Comparison of ENCODE assay signal across 8 cellular contexts in the genomic region with DNA sequence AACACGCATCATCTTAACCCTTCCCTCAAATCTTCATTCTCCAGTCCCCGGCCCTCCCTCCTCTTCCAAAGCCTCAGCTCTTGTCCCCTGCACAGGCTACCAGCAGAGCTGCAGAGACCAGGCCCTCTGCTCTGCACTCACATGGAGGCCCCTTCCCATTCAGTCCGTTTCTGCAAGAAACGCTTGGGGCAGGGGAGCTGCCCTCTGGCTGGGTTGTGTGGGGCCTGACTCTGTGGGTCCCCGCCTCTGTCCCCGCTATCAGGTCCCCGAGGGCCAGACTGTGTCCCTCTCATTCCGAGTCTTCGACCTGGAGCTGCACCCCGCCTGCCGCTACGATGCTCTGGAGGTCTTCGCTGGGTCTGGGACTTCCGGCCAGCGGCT. TPM values are rescaled to one million over a fixed set of nuclear protein-coding genes. Genes with fewer than 3 reads are reported as not detected.
A peak's percentile ranks its signal among the peaks of the same experiment; 100 is the strongest.
DNase-seq lines count a peak whose midpoint lies in the region; ATAC-seq and TF ChIP-seq lines count a peak whose summit lies in the region.

No MANE protein-coding gene starts in this region.

- H3K9me3 Mint-ChIP-seq in activated naive CD8-positive, alpha-beta T cell treated with anti-CD3 and anti-CD28 coated beads, Interleukin-2, amount 10 ng/mL, durations not matched to agents 7 days and 5 days = no peaks in the 10 kb centered on the region

- peaks cover 11% of the 10 kb centered on the region for H3K27me3 Mint-ChIP-seq in activated naive CD8-positive, alpha-beta T cell treated with anti-CD3 and anti-CD28 coated beads, Interleukin-2, amount 10 ng/mL, durations not matched to agents 7 days and 5 days

- TF ChIP-seq CTCF in AG10803 (conservative IDR thresholded peaks at IDR 0.05; ENCODE audit: low read length) = no peak
- no peak for TF ChIP-seq CTCF in tibial artery (IDR thresholded peaks at IDR 0.05)

- POLR2A ChIA-PET in activated naive CD8-positive, alpha-beta T cell treated with anti-CD3 and anti-CD28 coated beads, Interleukin-2, amount 10 ng/mL, durations not matched to agents 7 days and 5 days (lab: Charles Lee) = interaction anchor here (0.6 to 5.6 kb wide), 6 partner anchors 9 to 124 kb away, joined by 3 to 56 read pairs (median 6); partner anchors contain the start of genes FBXO24, LRCH4 and POP7

- ATAC-seq in HG02610 (IDR thresholded peaks at IDR 0.05; ENCODE audit: unreplicated experiment) = peak; percentile 13
- ATAC-seq in activated naive CD8-positive, alpha-beta T cell treated with anti-CD3 and anti-CD28 coated beads, Interleukin-2, amount 10 ng/mL, durations not matched to agents 7 days and 5 days (ENCODE audit: low read depth) = no peak
- no peak for ATAC-seq in left colon

- peak overlapping the region; percentile 24 for H3K27ac ChIP-seq in layer of hippocampus (ENCODE audit: low read depth, low read length)
- peak overlapping the region; percentile 77 to 91 for H3K27ac ChIP-seq in tibial artery

- peak overlapping the region; percentile 89 for H3K4me3 Mint-ChIP-seq in activated naive CD8-positive, alpha-beta T cell treated with anti-CD3 and anti-CD28 coated beads, Interleukin-2, amount 10 ng/mL, durations not matched to agents 7 days and 5 days

- DNase-seq in AG10803 (ENCODE audit: low read depth) = no peak
- no peak for DNase-seq in activated naive CD8-positive, alpha-beta T cell treated with anti-CD3 and anti-CD28 coated beads, Interleukin-2, amount 10 ng/mL, durations not matched to agents 7 days and 5 days
- no peak for DNase-seq in tibial artery
- DNase-seq in ureter (ENCODE audit: low spot score) = no peak
- no peak for DNase-seq in inferior parietal cortex (ENCODE audit: extremely low spot score)
- no peak for DNase-seq in left colon

- H3K9me3 ChIP-seq in tibial artery = no peaks in the 10 kb centered on the region

- peaks cover 0 to 6% (median 0%) of the 10 kb centered on the region in 3 donors for H3K36me3 ChIP-seq in tibial artery

- peaks cover 28% of the 10 kb centered on the region for H3K4me1 Mint-ChIP-seq in activated naive CD8-positive, alpha-beta T cell treated with anti-CD3 and anti-CD28 coated beads, Interleukin-2, amount 10 ng/mL, durations not matched to agents 7 days and 5 days

- intact Hi-C loops in tibial artery (cut with DNase I; ENCODE audit: low total_unique reads) (no loop called here), left colon (cut with DNase I, micrococcal nuclease) (no loop called here)

- H3K36me3 Mint-ChIP-seq in activated naive CD8-positive, alpha-beta T cell treated with anti-CD3 and anti-CD28 coated beads, Interleukin-2, amount 10 ng/mL, durations not matched to agents 7 days and 5 days = no peaks in the 10 kb centered on the region

- H3K27ac Mint-ChIP-seq in activated naive CD8-positive, alpha-beta T cell treated with anti-CD3 and anti-CD28 coated beads, Interleukin-2, amount 10 ng/mL, durations not matched to agents 7 days and 5 days = peak overlapping the region; percentile 93

- H3K4me3 ChIP-seq in AG10803 (ENCODE audit: low read length) (peak overlapping the region; percentile 97), tibial artery (peak overlapping the region; percentile 65 to 80)

- H3K27me3 ChIP-seq in layer of hippocampus (ENCODE audit: control insufficient read depth, insufficient read depth, low read length) (no peaks in the 10 kb centered on the region), tibial artery (no peaks in the 10 kb centered on the region)

- peaks cover 0 to 36% (median 25%) of the 10 kb centered on the region in 4 donors for H3K4me1 ChIP-seq in tibial artery

RNA-seq across cellular contexts. Expression of gene PCOLCE, which starts 1.5 kb away (rescaled TPM):
- 10 to 100 TPM; 14.4 to 16.4 TPM for total RNA-seq in activated naive CD8-positive, alpha-beta T cell treated with anti-CD3 and anti-CD28 coated beads, Interleukin-2, amount 10 ng/mL, durations not matched to agents 7 days and 5 days
- 76.4 TPM for total RNA-seq in ureter
- total RNA-seq in left colon = 10 to 100 TPM in 1 of 2 donors, 1 to 10 TPM in 1; 8.1 to 15.4 TPM

RNA-seq across cellular contexts. Expression of gene MOSPD3, which starts 8.7 kb away (rescaled TPM):
- 10 to 100 TPM; 27.4 TPM for total RNA-seq in activated naive CD8-positive, alpha-beta T cell treated with anti-CD3 and anti-CD28 coated beads, Interleukin-2, amount 10 ng/mL, durations not matched to agents 7 days and 5 days
- 18.0 TPM for total RNA-seq in ureter
- total RNA-seq in left colon = 10 to 100 TPM; 15.3 to 18.6 TPM

RNA-seq across cellular contexts. Expression of gene FBXO24, which starts 17.6 kb away (rescaled TPM):
- total RNA-seq in activated naive CD8-positive, alpha-beta T cell treated with anti-CD3 and anti-CD28 coated beads, Interleukin-2, amount 10 ng/mL, durations not matched to agents 7 days and 5 days = 1 to 10 TPM; 1.1 to 1.2 TPM
- 0.29 TPM for total RNA-seq in ureter
- total RNA-seq in left colon = under 1 TPM; 0.34 to 0.58 TPM

RNA-seq across cellular contexts. Expression of gene LRCH4, which starts 17.8 kb away (rescaled TPM):
- total RNA-seq in activated naive CD8-positive, alpha-beta T cell treated with anti-CD3 and anti-CD28 coated beads, Interleukin-2, amount 10 ng/mL, durations not matched to agents 7 days and 5 days = 100 to 1,000 TPM; 239 to 258 TPM
- total RNA-seq in ureter (52.4 TPM), left colon (10 to 100 TPM; 66.4 to 69.0 TPM)

RNA-seq across cellular contexts. Expression of gene SAP25, which starts 30.0 kb away (rescaled TPM):
- total RNA-seq in activated naive CD8-positive, alpha-beta T cell treated with anti-CD3 and anti-CD28 coated beads, Interleukin-2, amount 10 ng/mL, durations not matched to agents 7 days and 5 days = 10 to 100 TPM; 54.3 to 57.6 TPM
- total RNA-seq in ureter (2.8 TPM), left colon (1 to 10 TPM; 1.1 TPM)
